In the genomic region with DNA sequence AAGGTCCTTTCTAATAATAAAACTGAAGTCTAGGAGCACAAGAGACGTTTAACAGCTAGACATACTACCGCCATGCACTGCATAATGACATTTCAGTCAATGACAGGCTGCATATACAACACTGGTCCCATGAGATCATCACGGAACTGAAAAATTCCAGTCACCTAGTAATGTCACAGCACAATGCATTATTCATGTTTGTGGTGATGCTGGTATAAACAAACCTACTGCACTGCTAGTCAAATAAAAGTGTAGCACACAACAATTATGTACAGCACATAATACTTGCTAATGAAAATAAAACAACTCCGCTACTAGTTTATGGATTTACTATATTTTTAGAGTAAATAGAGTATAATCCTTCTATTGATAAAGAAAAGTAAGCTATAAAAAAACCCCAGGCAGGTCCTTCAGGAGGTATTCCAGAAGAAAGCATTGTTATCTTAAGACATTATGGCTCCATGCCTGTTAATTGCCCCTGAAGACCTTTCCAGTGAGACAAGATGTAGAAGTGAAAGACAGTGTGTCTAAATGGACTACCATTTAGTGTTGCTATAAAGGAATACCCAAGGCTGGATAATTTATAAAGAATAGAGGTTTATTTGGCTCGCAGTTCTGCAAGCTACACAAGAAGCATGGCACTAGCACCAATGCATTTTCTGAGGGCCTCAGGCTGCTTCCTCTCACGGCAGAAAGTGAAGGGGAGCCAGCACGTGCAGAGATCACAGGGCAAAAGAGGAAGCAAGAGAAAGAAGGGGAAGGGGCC, we compare ENCODE assay signal across 26 cellular contexts.
"Had no signal": no experiment of that assay in that cellular context is flagged by ENCODE, and none has a peak within 500 bp of the region (broad histone marks: within the 10 kb centered on the region; RNA-seq: fewer than 3 reads in every experiment).

No MANE protein-coding gene starts in this region.

- H3K36me3 ChIP-seq: adrenal gland, brain microvascular endothelial cell, gastrocnemius medialis, lower lobe of right lung had no signal

- H3K27ac ChIP-seq: adrenal gland, brain microvascular endothelial cell, gastrocnemius medialis, left lung, lower lobe of right lung, suprapubic skin, tibial artery, VCaP had no signal

- ATAC-seq: effector memory CD8-positive, alpha-beta T cell; gastrocnemius medialis; left lung; lower lobe of right lung; natural killer cell; right cardiac atrium had no signal

- DNase-seq: activated CD4-positive, alpha-beta T cell treated with anti-CD3 and anti-CD28 coated beads for 4 hours; activated CD4-positive, alpha-beta T cell treated with anti-CD3 and anti-CD28 coated beads, Interleukin-2, amount 50 U/mL, for 4 hours; activated effector memory CD4-positive, alpha-beta T cell treated with anti-CD3 and anti-CD28 coated beads, Interleukin-2, amount 50 U/mL, for 16 hours; activated naive CD4-positive, alpha-beta T cell treated with anti-CD3 and anti-CD28 coated beads for 36 hours; activated naive CD8-positive, alpha-beta T cell treated with anti-CD3 and anti-CD28 coated beads for 36 hours; activated T-cell treated with anti-CD3 and anti-CD28 coated beads, Interleukin-2, amount 50 U/mL, for 1 hour; adrenal gland; aorta; brain microvascular endothelial cell; caudate nucleus; cortex of kidney; effector memory CD8-positive, alpha-beta T cell; erythroblast; gastrocnemius medialis; glutamatergic neuron; left lung; lower lobe of right lung; mesendoderm; natural killer cell; posterior cingulate gyrus; right cardiac atrium; stimulated activated CD4-positive, alpha-beta T cell treated with anti-CD3 and anti-CD28 coated beads, Interleukin-15, amount 100 ng/mL, for 24 hours; stimulated activated naive CD4-positive, alpha-beta T cell; tibial artery had no signal

- H3K4me3 ChIP-seq: adrenal gland, gastrocnemius medialis, left lung, lower lobe of right lung, suprapubic skin, tibial artery had no signal

- H3K27me3 ChIP-seq: adrenal gland, brain microvascular endothelial cell, gastrocnemius medialis, left lung, suprapubic skin, tibial artery had no signal

- H3K4me1 ChIP-seq: adrenal gland, gastrocnemius medialis, lower lobe of right lung, tibial artery had no signal
